17 cellular contexts compared by ENCODE assay signal in the genomic region with DNA sequence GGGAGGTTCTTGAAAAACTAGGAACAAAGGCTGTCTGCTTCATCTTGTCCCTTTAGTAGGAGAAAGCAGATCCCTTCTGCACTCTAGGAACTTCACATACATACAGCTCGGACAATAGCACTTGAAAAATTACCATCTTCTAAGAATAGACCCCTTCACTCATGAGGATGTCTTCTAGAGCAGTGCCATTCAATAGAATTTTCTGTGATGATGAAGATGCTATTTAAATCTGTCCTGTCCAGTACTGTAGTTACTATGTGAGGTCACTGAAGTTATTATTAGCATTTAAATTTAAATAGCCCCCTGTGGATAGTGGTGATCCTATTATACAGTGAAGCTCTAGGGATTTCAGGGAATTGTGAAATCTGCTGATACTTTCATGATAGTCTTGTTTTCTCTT. TPM values are rescaled to one million over a fixed set of nuclear protein-coding genes. Genes with fewer than 3 reads are reported as not detected.
DNase-seq lines count a peak whose midpoint lies in the region; ATAC-seq and TF ChIP-seq lines count a peak whose summit lies in the region.
"Had no signal": no experiment of that assay in that cellular context is flagged by ENCODE, and none has a peak within 500 bp of the region (broad histone marks: within the 10 kb centered on the region; RNA-seq: fewer than 3 reads in every experiment).

No MANE protein-coding gene starts in this region.

- CTCF ChIA-PET in T-cell (lab: Charles Lee) = no interaction called here

- H3K36me3 Mint-ChIP-seq in T-cell = no peaks in the 10 kb centered on the region
- H3K36me3 Mint-ChIP-seq: CD4-positive, CD25-positive, alpha-beta regulatory T cell; CD8-positive, alpha-beta memory T cell had no signal

- H3K27ac ChIP-seq in heart left ventricle (peak overlapping the region in 1 of 12 donors; percentile 61), right atrium auricular region (no peak overlapping the region), psoas muscle (no peak overlapping the region)
- H3K27ac ChIP-seq: HL-60 had no signal

- H3K4me3 Mint-ChIP-seq in T-cell = no peak overlapping the region
- H3K4me3 Mint-ChIP-seq: CD4-positive, CD25-positive, alpha-beta regulatory T cell; CD8-positive, alpha-beta memory T cell; GM23338 had no signal

- no peak overlapping the region for H3K27ac Mint-ChIP-seq in T-cell
- H3K27ac Mint-ChIP-seq: CD8-positive, alpha-beta memory T cell; GM23338 had no signal

- POLR2A ChIA-PET in T-cell (lab: Charles Lee) = no interaction called here

- intact Hi-C loops in heart left ventricle (cut with DNase I) (no loop called here), left ventricle myocardium superior (cut with micrococcal nuclease) (no loop called here), psoas muscle (cut with DNase I) (no loop called here)

- H3K9me3 ChIP-seq in heart left ventricle = no peaks in the 10 kb centered on the region
- H3K9me3 ChIP-seq in right atrium auricular region = no peaks in the 10 kb centered on the region
- no peaks in the 10 kb centered on the region for H3K9me3 ChIP-seq in psoas muscle
- H3K9me3 ChIP-seq: BE2C had no signal

- TF ChIP-seq CTCF in heart left ventricle (IDR thresholded peaks at IDR 0.05) = no peak
- TF ChIP-seq CTCF in right atrium auricular region (IDR thresholded peaks at IDR 0.05) = no peak
- TF ChIP-seq CTCF in psoas muscle (IDR thresholded peaks at IDR 0.05) = no peak

- no peak overlapping the region for H3K4me3 ChIP-seq in heart left ventricle
- no peak overlapping the region for H3K4me3 ChIP-seq in right atrium auricular region
- no peak overlapping the region for H3K4me3 ChIP-seq in psoas muscle
- H3K4me3 ChIP-seq: GM23338 had no signal

- peaks cover 12 to 14% of the 10 kb centered on the region in 2 donors for H3K27me3 Mint-ChIP-seq in T-cell

- H3K4me1 ChIP-seq in heart left ventricle = peaks cover 0 to 24% (median 0%) of the 10 kb centered on the region in 12 donors
- H3K4me1 ChIP-seq in right atrium auricular region = peaks cover 0 to 4% of the 10 kb centered on the region in 2 donors
- H3K4me1 ChIP-seq in psoas muscle = no peaks in the 10 kb centered on the region
- H3K4me1 ChIP-seq: BE2C had no signal

- no peaks in the 10 kb centered on the region for H3K9me3 Mint-ChIP-seq in T-cell
- H3K9me3 Mint-ChIP-seq: CD8-positive, alpha-beta memory T cell had no signal

- H3K36me3 ChIP-seq in heart left ventricle (no peaks in the 10 kb centered on the region), right atrium auricular region (no peaks in the 10 kb centered on the region), psoas muscle (ENCODE audit: insufficient read depth in 1 of 2, low read depth in 1 of 2) (no peaks in the 10 kb centered on the region)
- H3K36me3 ChIP-seq: BE2C had no signal

- ATAC-seq in heart left ventricle (peak; percentile 77 to 86 (median 84)), left ventricle myocardium superior (peak; percentile 81), psoas muscle (peak; percentile 59 to 88 (median 74)), T-cell (replicated peaks in 1 of 4) (no peak)
- ATAC-seq: GM23338 had no signal

- no peaks in the 10 kb centered on the region for H3K4me1 Mint-ChIP-seq in T-cell
- H3K4me1 Mint-ChIP-seq: CD4-positive, CD25-positive, alpha-beta regulatory T cell had no signal

- 37 to 48% (median 44%) methylated on average over 1 of the region's 1 CpG for WGBS in heart left ventricle, 4 donors
- WGBS in psoas muscle, 3 donors = 21 to 56% (median 29%) methylated on average over 1 of the region's 1 CpG

- DNase-seq in heart left ventricle (no peak), right atrium auricular region (ENCODE audit: low spot score) (no peak), left ventricle myocardium superior (no peak), psoas muscle (no peak), COLO829 (ENCODE audit: low spot score) (no peak), T-cell (no peak)
- DNase-seq: ACHN; BE2C; C1 segment of cervical spinal cord; CD4-positive, CD25-positive, alpha-beta regulatory T cell; CD8-positive, alpha-beta memory T cell; DMS79 treated with DMSO at 0.1 percent for 48 hours; GF-D8; HCEC 1CT; IMR-90 had no signal

- TF ChIP-seq POLR2A in heart left ventricle (IDR thresholded peaks at IDR 0.05) = no peak

- H3K27me3 ChIP-seq in heart left ventricle (no peaks in the 10 kb centered on the region), right atrium auricular region (no peaks in the 10 kb centered on the region), psoas muscle (ENCODE audit: insufficient read depth in 3 of 3, low read length in 2 of 3) (no peaks in the 10 kb centered on the region)
- H3K27me3 ChIP-seq: BE2C had no signal

RNA-seq across cellular contexts. Expression of a gene that starts 46.4 kb away (rescaled TPM):
- 10 to 100 TPM; 13.8 to 39.3 (median 28.9) TPM for total RNA-seq in heart left ventricle
- 10 to 100 TPM in 1 of 2 donors, 1 to 10 TPM in 1; 6.5 to 11.7 TPM for polyA plus RNA-seq in heart left ventricle
- total RNA-seq in right atrium auricular region = 10 to 100 TPM; 13.9 to 15.1 TPM
- 25.9 TPM for total RNA-seq in left ventricle myocardium superior
- total RNA-seq in psoas muscle = 10 to 100 TPM; 17.0 to 28.6 (median 27.5) TPM
- 10 to 100 TPM in 1 of 3 donors, 1 to 10 TPM in 2; 5.8 to 18.6 (median 6.8) TPM for polyA plus RNA-seq in psoas muscle
- total RNA-seq in T-cell = 10 to 100 TPM; 42.1 to 55.1 (median 46.7) TPM

Comparison
In these comparisons a context has a peak if more than half of its experiments do, and no peak if none do; other contexts are left out.
1. ATAC-seq: peak in heart left ventricle (4 of 4), left ventricle myocardium superior (single experiment) and psoas muscle (4 of 4); none in T-cell (0 of 4).